In genomic region chr13:113920173-113920572, GRCh38 we compare ENCODE assay signal across 1 cellular context.
TF ChIP-seq lines count a peak whose summit lies in the region.

No MANE protein-coding gene starts in this region.

TF ChIP-seq in IMR-90, 13 proteins besides CTCF, POLR2A, EP300 and RAD21 (continued from another document):
- TF ChIP-seq USF2 (IDR thresholded peaks at IDR 0.05; ENCODE audit: low read depth, low read length), result no peak
- no peak for TF ChIP-seq SMC3 (IDR thresholded peaks at IDR 0.05; ENCODE audit: low read depth, low read length)
TF ChIP-seq in IMR-90: peak in this region for 0.
